In genomic region chr7:5909011-5909410, GRCh38 we compare ENCODE assay signal across 10 cellular contexts. TPM values are rescaled to one million over a fixed set of nuclear protein-coding genes. Genes with fewer than 3 reads are reported as not detected.
"Had no signal": no experiment of that assay in that cellular context is flagged by ENCODE, and none has a peak within 500 bp of the region (broad histone marks: within the 10 kb centered on the region; RNA-seq: fewer than 3 reads in every experiment).

No MANE protein-coding gene starts in this region.

RNA-seq across cellular contexts. Expression of gene OCM, which starts 28.4 kb away (rescaled TPM):
- total RNA-seq: activated B cell treated with CpG ODN at 0.5 μM for 24 hours; activated CD4-positive, alpha-beta memory T cell treated with anti-CD3 and anti-CD28 coated beads for 36 hours; activated CD4-positive, alpha-beta T cell treated with anti-CD3 and anti-CD28 coated beads for 36 hours; activated CD4-positive, alpha-beta T cell treated with anti-CD3 and anti-CD28 coated beads, Interleukin-2, amount 10 ng/mL, durations not matched to agents 24 days and 14 days; activated CD8-positive, alpha-beta memory T cell treated with anti-CD3 and anti-CD28 coated beads for 36 hours; activated CD8-positive, alpha-beta memory T cell treated with anti-CD3 and anti-CD28 coated beads, Interleukin-2, amount 10 ng/mL, durations not matched to agents 7 days and 5 days; activated CD8-positive, alpha-beta T cell treated with anti-CD3 and anti-CD28 coated beads for 36 hours; activated CD8-positive, alpha-beta T cell treated with anti-CD3 and anti-CD28 coated beads, Interleukin-2, amount 10 ng/mL, durations not matched to agents 7 days and 5 days; T-helper 2 cell treated with Interferon-gamma antibody and Interleukin-4, amounts not matched to agents 100 ng/mL and 5 ng/mL, for 36 hours; WTC11 had no signal
